20 cellular contexts compared by ENCODE assay signal in genomic region chr6:24985313-24985712, GRCh38. TPM values are rescaled to one million over a fixed set of nuclear protein-coding genes. Genes with fewer than 3 reads are reported as not detected.
A peak's percentile ranks its signal among the peaks of the same experiment; 100 is the strongest.
DNase-seq lines count a peak whose midpoint lies in the region; ATAC-seq, FAIRE-seq and TF ChIP-seq lines count a peak whose summit lies in the region.
"Had no signal": no experiment of that assay in that cellular context is flagged by ENCODE, and none has a peak within 500 bp of the region (broad histone marks: within the 10 kb centered on the region; RNA-seq: fewer than 3 reads in every experiment).

No MANE protein-coding gene starts in this region.

- H3K4me1 ChIP-seq in endodermal cell (ENCODE audit: control insufficient read depth, insufficient read depth, low read length) (peaks cover 28% of the 10 kb centered on the region), prostate gland (replicated peaks) (no peaks in the 10 kb centered on the region), gastroesophageal sphincter (peaks cover 0 to 6% (median 0%) of the 10 kb centered on the region in 3 donors)

- H3K4me1 Mint-ChIP-seq in endodermal cell = peaks cover 52% of the 10 kb centered on the region

- TF ChIP-seq CTCF in endodermal cell (conservative IDR thresholded peaks at IDR 0.05) (no peak), prostate gland (IDR thresholded peaks at IDR 0.05) (no peak), gastroesophageal sphincter (IDR thresholded peaks at IDR 0.05) (no peak)

- peaks cover 21% of the 10 kb centered on the region for H3K9me3 ChIP-seq in endodermal cell (ENCODE audit: control insufficient read depth, low read length)
- H3K9me3 ChIP-seq in prostate gland = no peaks in the 10 kb centered on the region
- H3K9me3 ChIP-seq in gastroesophageal sphincter = peaks cover 0 to 7% (median 0%) of the 10 kb centered on the region in 3 donors

- peak overlapping the region; percentile 92 for H3K27ac Mint-ChIP-seq in endodermal cell

- TF ChIP-seq POLR2A in prostate gland (IDR thresholded peaks at IDR 0.05) (no peak), gastroesophageal sphincter (IDR thresholded peaks at IDR 0.05) (no peak)

- H3K9me3 Mint-ChIP-seq in endodermal cell = peaks cover 21% of the 10 kb centered on the region

- H3K4me3 Mint-ChIP-seq in endodermal cell = no peak overlapping the region
- H3K4me3 Mint-ChIP-seq: naive B cell had no signal

- intact Hi-C loops in prostate gland (cut with DNase I) = no loop called here

- H3K27me3 Mint-ChIP-seq in endodermal cell (ENCODE audit: insufficient read depth) = no peaks in the 10 kb centered on the region
- H3K27me3 Mint-ChIP-seq: naive B cell had no signal

- H3K27ac ChIP-seq in endodermal cell (ENCODE audit: low read depth, low read length) = peak overlapping the region; percentile 75
- H3K27ac ChIP-seq in prostate gland = no peak overlapping the region
- H3K27ac ChIP-seq in gastroesophageal sphincter = no peak overlapping the region
- H3K27ac ChIP-seq: C4-2B had no signal

- no peak for TF ChIP-seq EP300 in gastroesophageal sphincter (IDR thresholded peaks at IDR 0.05)

- H3K36me3 ChIP-seq in endodermal cell (ENCODE audit: control insufficient read depth, insufficient read depth, low read length) = no peaks in the 10 kb centered on the region
- H3K36me3 ChIP-seq in prostate gland = no peaks in the 10 kb centered on the region
- no peaks in the 10 kb centered on the region for H3K36me3 ChIP-seq in gastroesophageal sphincter

- no peaks in the 10 kb centered on the region for H3K27me3 ChIP-seq in endodermal cell (ENCODE audit: control insufficient read depth, insufficient read depth, low read length, poor library complexity, severe bottlenecking)
- no peaks in the 10 kb centered on the region for H3K27me3 ChIP-seq in prostate gland (replicated peaks; ENCODE audit: insufficient read depth)
- no peaks in the 10 kb centered on the region for H3K27me3 ChIP-seq in gastroesophageal sphincter

- DNase-seq in NCI-H2171 treated with DMSO at 0.1 percent for 48 hours (lab: John Stamatoyannopoulos, UW) = peak; percentile 43
- no peak for DNase-seq in NCI-H2171 (lab: John Stamatoyannopoulos, UW)
- DNase-seq in NCI-H187 treated with DMSO at 0.1 percent for 48 hours (lab: John Stamatoyannopoulos, UW) = peak; percentile 18
- DNase-seq in endodermal cell = peak; percentile 82
- DNase-seq in prostate gland (ENCODE audit: low spot score) = peak; percentile 24
- DNase-seq in GM19239 (ENCODE audit: insufficient read length, low spot score) = no peak
- DNase-seq: activated CD4-positive, alpha-beta T cell treated with anti-CD3 and anti-CD28 coated beads for 1 hour; activated gamma-delta T cell; DND-41; hypothalamus; naive B cell; NCI-H2029; stimulated activated naive CD4-positive, alpha-beta T cell had no signal

- no peak for ATAC-seq in gastroesophageal sphincter
- no peak for ATAC-seq in HG03521 (IDR thresholded peaks at IDR 0.05; ENCODE audit: unreplicated experiment)
- ATAC-seq: left lobe of liver, Right ventricle myocardium inferior had no signal

- H3K36me3 Mint-ChIP-seq in endodermal cell (ENCODE audit: low read depth) = no peaks in the 10 kb centered on the region
- H3K36me3 Mint-ChIP-seq: naive B cell had no signal

- no peak for FAIRE-seq in GM19239 (lab: Jason Lieb, UNC)
- FAIRE-seq: A204.1, endometrium had no signal

- H3K4me3 ChIP-seq in endodermal cell (ENCODE audit: low read length) (peak overlapping the region; percentile 66), prostate gland (no peak overlapping the region), gastroesophageal sphincter (no peak overlapping the region)

- WGBS in endodermal cell (ENCODE audit: insufficient coverage in 1 of 2, insufficient read length in 1 of 2), 2 experiments = 49% methylated on average over 2 of the region's 2 CpGs; no CpG with 5 or more reads in 1 of the 2 experiments
- WGBS in prostate gland = 54% methylated on average over 2 of the region's 2 CpGs
- WGBS in gastroesophageal sphincter (ENCODE audit: low coverage in 1 of 2), 2 donors = 80 to 100% methylated on average over 1 to 2 of the region's 2 CpGs

- no peak overlapping the region for H3K9ac ChIP-seq in endodermal cell (ENCODE audit: extremely low read depth, low read length, poor library complexity, severe bottlenecking)

RNA-seq across cellular contexts. Expression of gene RIPOR2, which starts 49.6 kb away (rescaled TPM):
- 10 to 100 TPM in 1 of 2 donors, 1 to 10 TPM in 1; 9.3 to 10.4 TPM for total RNA-seq in endodermal cell
- 7.0 TPM for polyA plus RNA-seq in endodermal cell (2013, experiment 1 of 2)
- polyA plus RNA-seq in endodermal cell (2013, experiment 2 of 2) = 6.5 TPM
- 10 to 100 TPM; 16.1 to 23.7 TPM for total RNA-seq in prostate gland
- total RNA-seq in gastroesophageal sphincter = 10 to 100 TPM in 1 of 4 donors, 1 to 10 TPM in 3; 1.7 to 14.9 (median 4.2) TPM

Comparison
In these comparisons a context has a peak if more than half of its experiments do, and no peak if none do; other contexts are left out.
1. DNase-seq: peak in NCI-H2171 treated with DMSO at 0.1 percent for 48 hours (single experiment), NCI-H187 treated with DMSO at 0.1 percent for 48 hours (single experiment), endodermal cell (single experiment) and prostate gland (single experiment); none in NCI-H2171 (single experiment) and GM19239 (single experiment).